In genomic region chr14:28264306-28264705, GRCh38 we compare ENCODE assay signal across 15 cellular contexts.
DNase-seq lines count a peak whose midpoint lies in the region; ATAC-seq and TF ChIP-seq lines count a peak whose summit lies in the region.
"Had no signal": no experiment of that assay in that cellular context is flagged by ENCODE, and none has a peak within 500 bp of the region (broad histone marks: within the 10 kb centered on the region; RNA-seq: fewer than 3 reads in every experiment).

No MANE protein-coding gene starts in this region.

- ATAC-seq in HG02840 (IDR thresholded peaks at IDR 0.05; ENCODE audit: low FRiP score, unreplicated experiment) (no peak), heart left ventricle (no peak), HG03175 (IDR thresholded peaks at IDR 0.05; ENCODE audit: unreplicated experiment) (no peak)
- ATAC-seq: PC-3 had no signal

- TF ChIP-seq CTCF in C4-2B (conservative IDR thresholded peaks at IDR 0.05) (peak; percentile 7; the same call in 1 of the 2 replicates), choroid plexus epithelial cell (conservative IDR thresholded peaks at IDR 0.05; ENCODE audit: low read depth, low read length) (peak; percentile 27), heart left ventricle (IDR thresholded peaks at IDR 0.05) (no peak)

- CTCF ChIA-PET in HEK293T (lab: Yijun Ruan, JAX), result no interaction called here

- H3K36me3 ChIP-seq in heart left ventricle, result no peaks in the 10 kb centered on the region

- H3K27ac ChIP-seq in C4-2B (no peak overlapping the region), heart left ventricle (no peak overlapping the region)

- intact Hi-C loops in heart left ventricle (cut with DNase I), result no loop called here

- H3K4me3 ChIP-seq in choroid plexus epithelial cell (ENCODE audit: low read depth, low read length), result peak overlapping the region; percentile 52
- no peak overlapping the region for H3K4me3 ChIP-seq in heart left ventricle

- no peak for TF ChIP-seq POLR2A in heart left ventricle (IDR thresholded peaks at IDR 0.05)

- 25 to 60% (median 42%) methylated on average over 29 of the region's 29 CpGs for WGBS in heart left ventricle, 4 donors

- peak; percentile 12 for DNase-seq in HEK293T (ENCODE audit: extremely low spot score)
- DNase-seq in choroid plexus epithelial cell (ENCODE audit: low read depth), result peak; percentile 29
- DNase-seq in pons (ENCODE audit: low spot score), result peak; percentile 28
- no peak for DNase-seq in G401 (ENCODE audit: low spot score)
- DNase-seq in heart left ventricle, result no peak
- DNase-seq: CD8-positive, alpha-beta memory T cell; HCEC 1CT; MV-4-11; NCI-H1436; NCI-H2081; NCI-H526 treated with DMSO at 0.1 percent for 48 hours; PC-3 had no signal

- in situ Hi-C loops in G401 (cut with HindIII; ENCODE audit: low sequenced_read_pairs), result no loop called here

- H3K9me3 ChIP-seq in heart left ventricle, result peaks cover 0 to 25% (median 0%) of the 10 kb centered on the region in 12 donors

- H3K4me1 ChIP-seq in heart left ventricle, result no peaks in the 10 kb centered on the region

- no peaks in the 10 kb centered on the region for H3K27me3 ChIP-seq in heart left ventricle

- POLR2A ChIA-PET in HEK293T (lab: Yijun Ruan, JAX), result no interaction called here

TF ChIP-seq in HEK293T, 16 proteins besides CTCF, POLR2A, EP300 and RAD21:
- TF ChIP-seq L3MBTL2 (conservative IDR thresholded peaks at IDR 0.05) (no peak), NFRKB (IDR thresholded peaks at IDR 0.05) (no peak), SUZ12 (IDR thresholded peaks at IDR 0.05) (no peak)

Comparison
In these comparisons a context has a peak if more than half of its experiments do, and no peak if none do; other contexts are left out.
1. CTCF ChIP-seq: peak in C4-2B (single experiment) and choroid plexus epithelial cell (single experiment); none in heart left ventricle (0 of 12).
2. DNase-seq: peak in HEK293T (single experiment), choroid plexus epithelial cell (single experiment) and pons (single experiment); none in G401 (single experiment) and heart left ventricle (0 of 5).